Comparison of ENCODE assay signal across 30 cellular contexts in the genomic region with DNA sequence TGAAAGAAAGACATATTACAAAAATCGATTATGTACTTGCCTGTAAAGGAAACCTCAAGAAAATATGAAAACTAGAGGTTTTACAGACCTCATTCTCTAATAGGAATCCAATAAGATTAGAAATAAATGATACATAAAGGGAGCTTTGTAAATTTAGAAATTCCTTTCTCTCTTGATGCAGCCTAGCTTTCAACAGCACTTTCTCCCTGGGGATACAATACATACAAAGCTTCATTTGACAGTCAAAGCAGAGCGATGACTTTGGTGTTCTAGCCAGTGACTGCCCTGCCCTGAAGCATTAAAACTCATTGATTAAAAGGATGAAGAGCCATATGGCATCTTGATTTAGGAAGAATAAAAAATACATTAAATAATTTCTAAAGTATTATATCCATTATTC.
"Had no signal": no experiment of that assay in that cellular context is flagged by ENCODE, and none has a peak within 500 bp of the region (broad histone marks: within the 10 kb centered on the region; RNA-seq: fewer than 3 reads in every experiment).

No MANE protein-coding gene starts in this region.

- H3K36me3 ChIP-seq: ascending aorta, breast epithelium, cardiac muscle cell, colonic mucosa, gastroesophageal sphincter, WERI-Rb-1 had no signal

- H3K4me3 ChIP-seq: ascending aorta, breast epithelium, cardiac muscle cell, colonic mucosa, gastroesophageal sphincter had no signal

- H3K4me1 ChIP-seq: ascending aorta, breast epithelium, colonic mucosa, gastroesophageal sphincter had no signal

- H3K27me3 ChIP-seq: ascending aorta, breast epithelium, cardiac muscle cell, colonic mucosa, foreskin keratinocyte, gastroesophageal sphincter had no signal

- H3K36me3 Mint-ChIP-seq: activated CD4-positive, alpha-beta memory T cell treated with anti-CD3 and anti-CD28 coated beads for 36 hours; activated CD8-positive, alpha-beta memory T cell treated with anti-CD3 and anti-CD28 coated beads, Interleukin-2, amount 10 ng/mL, durations not matched to agents 7 days and 5 days; activated naive CD4-positive, alpha-beta T cell treated with anti-CD3 and anti-CD28 coated beads, Interleukin-2, amount 10 ng/mL, durations not matched to agents 7 days and 5 days; activated naive CD8-positive, alpha-beta T cell treated with anti-CD3 and anti-CD28 coated beads, Interleukin-2, amount 10 ng/mL, durations not matched to agents 7 days and 5 days; brain had no signal

- H3K27ac Mint-ChIP-seq: activated B cell treated with CpG ODN at 0.5 μM for 24 hours; activated CD4-positive, alpha-beta memory T cell treated with anti-CD3 and anti-CD28 coated beads for 36 hours; activated CD4-positive, alpha-beta T cell treated with anti-CD3 and anti-CD28 coated beads for 36 hours; activated CD4-positive, alpha-beta T cell treated with anti-CD3 and anti-CD28 coated beads, Interleukin-2, amount 10 ng/mL, durations not matched to agents 24 days and 14 days; activated CD8-positive, alpha-beta memory T cell treated with anti-CD3 and anti-CD28 coated beads, Interleukin-2, amount 10 ng/mL, durations not matched to agents 7 days and 5 days; activated CD8-positive, alpha-beta T cell treated with anti-CD3 and anti-CD28 coated beads, Interleukin-2, amount 10 ng/mL, durations not matched to agents 7 days and 5 days; activated naive CD4-positive, alpha-beta T cell treated with anti-CD3 and anti-CD28 coated beads, Interleukin-2, amount 10 ng/mL, durations not matched to agents 7 days and 5 days; activated naive CD8-positive, alpha-beta T cell treated with anti-CD3 and anti-CD28 coated beads, Interleukin-2, amount 10 ng/mL, durations not matched to agents 7 days and 5 days; activated T-cell treated with anti-CD3 and anti-CD28 coated beads, Interleukin-2, amount 50 U/mL, for 72 hours; brain; T-helper 2 cell treated with Interferon-gamma antibody and Interleukin-4, amounts not matched to agents 5 μg/mL and 100 μg/mL, for 36 hours had no signal

- H3K4me1 Mint-ChIP-seq: activated B cell treated with CpG ODN at 0.5 μM for 24 hours, brain had no signal

- H3K9me3 ChIP-seq: ascending aorta, breast epithelium, colonic mucosa, gastroesophageal sphincter had no signal

- H3K9me3 Mint-ChIP-seq: activated CD4-positive, alpha-beta memory T cell treated with anti-CD3 and anti-CD28 coated beads for 36 hours; activated CD4-positive, alpha-beta T cell treated with anti-CD3 and anti-CD28 coated beads, Interleukin-2, amount 10 ng/mL, durations not matched to agents 24 days and 14 days; activated naive CD4-positive, alpha-beta T cell treated with anti-CD3 and anti-CD28 coated beads, Interleukin-2, amount 10 ng/mL, durations not matched to agents 7 days and 5 days; activated T-cell treated with anti-CD3 and anti-CD28 coated beads, Interleukin-2, amount 50 U/mL, for 24 hours; activated T-cell treated with anti-CD3 and anti-CD28 coated beads, Interleukin-2, amount 50 U/mL, for 72 hours; T-helper 2 cell treated with Interferon-gamma antibody and Interleukin-4, amounts not matched to agents 5 μg/mL and 100 μg/mL, for 36 hours had no signal

- H3K4me3 Mint-ChIP-seq: activated B cell treated with CpG ODN at 0.5 μM for 24 hours; activated CD4-positive, alpha-beta memory T cell treated with anti-CD3 and anti-CD28 coated beads for 36 hours; activated CD4-positive, alpha-beta T cell treated with anti-CD3 and anti-CD28 coated beads for 36 hours; activated CD4-positive, alpha-beta T cell treated with anti-CD3 and anti-CD28 coated beads, Interleukin-2, amount 10 ng/mL, durations not matched to agents 24 days and 14 days; activated CD8-positive, alpha-beta memory T cell treated with anti-CD3 and anti-CD28 coated beads, Interleukin-2, amount 10 ng/mL, durations not matched to agents 7 days and 5 days; activated CD8-positive, alpha-beta T cell treated with anti-CD3 and anti-CD28 coated beads, Interleukin-2, amount 10 ng/mL, durations not matched to agents 7 days and 5 days; activated naive CD4-positive, alpha-beta T cell treated with anti-CD3 and anti-CD28 coated beads, Interleukin-2, amount 10 ng/mL, durations not matched to agents 7 days and 5 days; activated naive CD8-positive, alpha-beta T cell treated with anti-CD3 and anti-CD28 coated beads, Interleukin-2, amount 10 ng/mL, durations not matched to agents 7 days and 5 days; activated T-cell treated with anti-CD3 and anti-CD28 coated beads, Interleukin-2, amount 50 U/mL, for 24 hours; activated T-cell treated with anti-CD3 and anti-CD28 coated beads, Interleukin-2, amount 50 U/mL, for 72 hours; brain; T-helper 17 cell; T-helper 2 cell treated with Interferon-gamma antibody and Interleukin-4, amounts not matched to agents 5 μg/mL and 100 μg/mL, for 36 hours had no signal

- DNase-seq: activated B cell treated with CpG ODN at 0.5 μM for 24 hours; activated CD4-positive, alpha-beta memory T cell treated with anti-CD3 and anti-CD28 coated beads for 36 hours; activated CD4-positive, alpha-beta T cell treated with anti-CD3 and anti-CD28 coated beads for 36 hours; activated CD4-positive, alpha-beta T cell treated with anti-CD3 and anti-CD28 coated beads, Interleukin-2, amount 10 ng/mL, durations not matched to agents 24 days and 14 days; activated CD8-positive, alpha-beta memory T cell treated with anti-CD3 and anti-CD28 coated beads, Interleukin-2, amount 10 ng/mL, durations not matched to agents 7 days and 5 days; activated CD8-positive, alpha-beta memory T cell treated with anti-CD3 and anti-CD28 coated beads, Interleukin-2, amount 50 U/mL, for 48 hours; activated CD8-positive, alpha-beta T cell treated with anti-CD3 and anti-CD28 coated beads, Interleukin-2, amount 10 ng/mL, durations not matched to agents 7 days and 5 days; activated gamma-delta T cell; activated naive CD4-positive, alpha-beta T cell; activated naive CD4-positive, alpha-beta T cell treated with anti-CD3 and anti-CD28 coated beads, Interleukin-2, amount 10 ng/mL, durations not matched to agents 7 days and 5 days; activated naive CD8-positive, alpha-beta T cell treated with anti-CD3 and anti-CD28 coated beads, Interleukin-2, amount 10 ng/mL, durations not matched to agents 7 days and 5 days; activated T-cell treated with anti-CD3 and anti-CD28 coated beads for 4 hours; activated T-cell treated with anti-CD3 and anti-CD28 coated beads, Interleukin-2, amount 50 U/mL, for 24 hours; activated T-cell treated with anti-CD3 and anti-CD28 coated beads, Interleukin-2, amount 50 U/mL, for 72 hours; central memory CD4-positive, alpha-beta T cell; cerebellar nuclear complex; colonic mucosa; effector CD8-positive, alpha-beta T cell; foreskin keratinocyte; head of caudate nucleus; hippocampal formation; T-helper 17 cell; T1000; WERI-Rb-1 had no signal

- H3K27ac ChIP-seq: ascending aorta, breast epithelium, cardiac muscle cell, colonic mucosa, foreskin keratinocyte, gastroesophageal sphincter, WERI-Rb-1 had no signal

- H3K27me3 Mint-ChIP-seq: activated CD4-positive, alpha-beta memory T cell treated with anti-CD3 and anti-CD28 coated beads for 36 hours; activated CD4-positive, alpha-beta T cell treated with anti-CD3 and anti-CD28 coated beads for 36 hours; activated CD4-positive, alpha-beta T cell treated with anti-CD3 and anti-CD28 coated beads, Interleukin-2, amount 10 ng/mL, durations not matched to agents 24 days and 14 days; activated T-cell treated with anti-CD3 and anti-CD28 coated beads, Interleukin-2, amount 50 U/mL, for 24 hours had no signal
